ENCODE assay signal across 8 cellular contexts in the genomic region with DNA sequence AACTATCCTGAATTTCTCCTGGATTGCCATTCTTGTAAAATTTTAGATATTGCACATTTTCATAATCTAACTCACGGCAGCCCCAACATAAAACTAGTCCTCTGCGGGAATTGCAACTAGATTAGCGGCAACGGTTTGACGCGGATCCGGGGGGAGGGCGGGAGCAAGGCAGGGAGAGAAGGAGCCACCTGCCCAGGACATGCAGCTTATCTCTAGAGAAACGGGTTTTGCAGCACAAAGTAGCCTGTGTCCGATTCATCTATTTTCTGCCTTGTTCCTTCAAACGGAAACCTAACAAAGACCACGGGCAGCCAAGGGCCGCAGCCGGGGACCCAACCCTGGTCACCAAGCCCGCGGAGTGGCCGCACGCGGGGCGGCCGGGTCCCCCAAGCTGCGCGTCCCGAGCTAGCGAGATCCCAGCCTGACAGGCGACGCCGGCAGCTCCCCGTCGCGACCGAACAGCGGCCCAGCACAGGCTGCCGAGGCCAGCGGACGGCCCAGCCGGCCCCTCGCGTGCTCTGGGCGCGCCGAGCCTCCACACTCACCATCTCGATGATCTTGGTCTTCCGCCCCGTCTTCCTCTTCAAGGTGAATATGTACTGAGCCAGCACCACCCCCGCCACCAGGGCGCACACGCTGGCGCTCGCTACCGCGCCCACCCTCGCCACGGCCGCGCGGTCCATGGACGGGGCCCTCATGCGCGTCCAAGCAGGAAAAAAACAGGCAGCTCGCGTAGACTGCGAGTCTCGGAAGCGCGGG. TPM values are rescaled to one million over a fixed set of nuclear protein-coding genes. Genes with fewer than 3 reads are reported as not detected.
DNase-seq lines count a peak whose midpoint lies in the region; ATAC-seq and TF ChIP-seq lines count a peak whose summit lies in the region.

NT5C3A (minus strand) TSS at position 754 of the 759 bp plus-strand sequence; CDS start at position 683, 71 bp downstream.

- H3K9ac ChIP-seq in HUES6 (ENCODE audit: low read length) = peak within 1 kb of the TSS; percentile 95

- peak within 1 kb of the TSS; percentile 86 for H3K4me3 ChIP-seq in HUES6 (ENCODE audit: low read depth, low read length)

- H3K4me1 Mint-ChIP-seq in chondrocyte (ENCODE audit: low read depth) = peaks cover 44% of the 10 kb centered on the region

- no peaks in the 10 kb centered on the region for H3K36me3 ChIP-seq in HUES6 (ENCODE audit: control insufficient read depth, insufficient read depth, low read length)

- H3K9me3 Mint-ChIP-seq in chondrocyte (ENCODE audit: low read depth) = peaks cover 24% of the 10 kb centered on the region

- DNase-seq in EL = peak; percentile 46
- DNase-seq in T-helper 1 cell = peak in 4 of 5 donors; percentile 5 to 23 (median 16)
- peak; percentile 81 for DNase-seq in chondrocyte (ENCODE audit: low spot score)
- DNase-seq in left colon = peak in 1 of 2 donors; percentile 67
- DNase-seq in stimulated activated CD4-positive, alpha-beta T cell treated with anti-CD3 and anti-CD28 coated beads, Interleukin-1b, Interleukin-23, amount 100 ng/mL, for 48 hours = peak; percentile 13
- DNase-seq in NCI-H774 (lab: John Stamatoyannopoulos, UW) = no peak

- peaks cover 17% of the 10 kb centered on the region for H3K9me3 ChIP-seq in HUES6 (ENCODE audit: control insufficient read depth, insufficient read depth, low read depth, low read length)

- H3K27ac Mint-ChIP-seq in chondrocyte (ENCODE audit: unreplicated experiment) = peak within 1 kb of the TSS; percentile 95

- intact Hi-C loops in left colon (cut with DNase I, micrococcal nuclease) = no loop called here

- peak within 1 kb of the TSS; percentile 98 for H3K4me3 Mint-ChIP-seq in chondrocyte (ENCODE audit: unreplicated experiment)

- H3K27me3 ChIP-seq in HUES6 (ENCODE audit: control insufficient read depth, insufficient read depth, low read length) = no peaks in the 10 kb centered on the region

- H3K36me3 Mint-ChIP-seq in chondrocyte (ENCODE audit: low read depth) = peaks cover 14% of the 10 kb centered on the region

- TF ChIP-seq CTCF in chondrocyte (IDR thresholded peaks at IDR 0.05) = peak; percentile 29

- no peaks in the 10 kb centered on the region for H3K27me3 Mint-ChIP-seq in chondrocyte (ENCODE audit: low read depth)

- H3K27ac ChIP-seq in HUES6 (ENCODE audit: low read depth, low read length) = peak within 1 kb of the TSS; percentile 52; the same call in 1 of the 2 replicates

- peaks cover 6% of the 10 kb centered on the region; the same call in 1 of the 2 replicates for H3K4me1 ChIP-seq in HUES6 (ENCODE audit: control insufficient read depth, insufficient read depth, low read length)

- ATAC-seq in GM21515 (IDR thresholded peaks at IDR 0.05; ENCODE audit: unreplicated experiment) (peak; percentile 6), left colon (peak; percentile 42)

RNA-seq across cellular contexts. Expression of gene NT5C3A, which starts in this region (rescaled TPM):
- total RNA-seq in chondrocyte = 9.7 to 15.6 TPM (median 14.5 TPM) in 3 replicates
- total RNA-seq in left colon = 10 to 100 TPM; 85.0 to 98.5 TPM
